ENCODE assay signal across 17 cellular contexts in the genomic region with DNA sequence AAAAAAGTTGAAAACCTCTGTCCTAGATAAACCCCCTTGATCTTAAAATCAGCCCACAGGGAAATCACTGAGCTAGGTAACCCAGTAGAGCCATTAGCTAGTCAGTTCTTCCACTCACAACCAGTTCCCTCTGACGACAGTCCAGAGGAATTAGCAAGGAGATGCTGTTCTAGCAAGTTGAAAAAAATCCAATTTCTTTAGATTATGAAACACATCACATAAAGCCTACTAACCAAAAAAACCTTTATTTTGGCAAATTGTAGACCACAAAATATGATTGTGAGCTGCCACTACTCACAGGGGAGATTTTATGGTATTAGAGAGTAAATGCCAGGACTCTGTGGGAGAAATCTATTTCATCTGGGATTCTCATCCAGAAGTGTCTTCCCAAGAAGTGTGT. TPM values are rescaled to one million over a fixed set of nuclear protein-coding genes. Genes with fewer than 3 reads are reported as not detected.
DNase-seq lines count a peak whose midpoint lies in the region; ATAC-seq and TF ChIP-seq lines count a peak whose summit lies in the region.
"Had no signal": no experiment of that assay in that cellular context is flagged by ENCODE, and none has a peak within 500 bp of the region (broad histone marks: within the 10 kb centered on the region; RNA-seq: fewer than 3 reads in every experiment).

No MANE protein-coding gene starts in this region.

- TF ChIP-seq CTCF in AG10803 (conservative IDR thresholded peaks at IDR 0.05; ENCODE audit: low read length) (no peak), fibroblast of the aortic adventitia (IDR thresholded peaks at IDR 0.05; ENCODE audit: insufficient read depth, low read length) (no peak), RWPE1 (conservative IDR thresholded peaks at IDR 0.05; ENCODE audit: low read depth) (no peak)

- H3K4me3 ChIP-seq in AG10803 (ENCODE audit: low read length): no peak overlapping the region
- H3K4me3 ChIP-seq in fibroblast of the aortic adventitia (ENCODE audit: low read depth, low read length): no peak overlapping the region
- no peak overlapping the region for H3K4me3 ChIP-seq in aorta (ENCODE audit: low read length in 2 of 2)
- H3K4me3 ChIP-seq: K562 had no signal

- no peaks in the 10 kb centered on the region for H3K4me1 ChIP-seq in aorta (ENCODE audit: control insufficient read depth in 1 of 2, insufficient read depth in 2 of 2, low read length in 2 of 2)

- no peaks in the 10 kb centered on the region for H3K36me3 ChIP-seq in aorta (ENCODE audit: control insufficient read depth in 1 of 2, insufficient read depth in 2 of 2, low read length in 1 of 2)

- ATAC-seq in aorta (ENCODE audit: low FRiP score): peak; percentile 33
- no peak for ATAC-seq in stimulated activated naive CD8-positive, alpha-beta T cell treated with anti-CD3 and anti-CD28 coated beads, Interleukin-15, Interleukin-2, amounts not matched to agents 100 U/mL and 50 U/mL, for 24 hours
- ATAC-seq: CD8-positive, alpha-beta T cell; HCT116; K562 had no signal

- POLR2A ChIA-PET in RWPE1 (lab: Yijun Ruan, JAX; ENCODE audit: low non-redundant PET): no interaction called here

- H3K9me3 ChIP-seq in aorta (ENCODE audit: control insufficient read depth, low read length): no peaks in the 10 kb centered on the region

- WGBS in aorta, 2 donors: 86 to 93% methylated on average over 1 of the region's 1 CpG

- DNase-seq in AG10803 (ENCODE audit: low read depth) (peak; percentile 51), amniotic epithelial cell (ENCODE audit: low read depth) (peak; percentile 30), fibroblast of the aortic adventitia (ENCODE audit: low read depth) (peak; percentile 49), aorta (no peak), RWPE1 (ENCODE audit: low spot score) (no peak), cerebellar cortex (ENCODE audit: low spot score) (no peak)
- no peak for DNase-seq in stimulated activated naive CD8-positive, alpha-beta T cell treated with anti-CD3 and anti-CD28 coated beads, Interleukin-15, Interleukin-2, amounts not matched to agents 100 U/mL and 50 U/mL, for 24 hours
- DNase-seq: ACHN; CD8-positive, alpha-beta T cell; COR-L47; DMS153; DMS79 treated with DMSO at 0.1 percent for 48 hours; GDM1 had no signal

- no peaks in the 10 kb centered on the region for H3K27me3 ChIP-seq in aorta (ENCODE audit: control insufficient read depth in 1 of 2, insufficient read depth in 2 of 2, low read length in 1 of 2)

- intact Hi-C loops in aorta (cut with DNase I): no loop called here

- CTCF ChIA-PET in RWPE1 (lab: Yijun Ruan, JAX): interaction anchor here (0.6 kb wide), 1 partner anchor 534 kb away, joined by 4 read pairs; no protein-coding TSS in a partner anchor

- H3K27ac ChIP-seq in aorta (ENCODE audit: low read depth in 1 of 2, low read length in 2 of 2) (no peak overlapping the region), RWPE1 (no peak overlapping the region)
- H3K27ac ChIP-seq: HL-60 had no signal

RNA-seq across cellular contexts. Expression of a gene that starts 22.6 kb away (rescaled TPM):
- 5.0 and 20.3 TPM in 2 replicates for total RNA-seq in fibroblast of the aortic adventitia (ENCODE audit: low replicate concordance)
- 1 to 10 TPM; 4.2 to 5.9 TPM for total RNA-seq in aorta
- under 1 TPM; 0.25 to 0.79 TPM for polyA plus RNA-seq in aorta
- total RNA-seq: CD8-positive, alpha-beta T cell had no signal
- polyA plus RNA-seq: CD14-positive monocyte had no signal

Comparison
In these comparisons a context has a peak if more than half of its experiments do, and no peak if none do; other contexts are left out.
1. DNase-seq: peak in AG10803 (single experiment), amniotic epithelial cell (single experiment) and fibroblast of the aortic adventitia (single experiment); none in aorta (0 of 2), stimulated activated naive CD8-positive, alpha-beta T cell treated with anti-CD3 and anti-CD28 coated beads, Interleukin-15, Interleukin-2, amounts not matched to agents 100 U/mL and 50 U/mL, for 24 hours (single experiment), RWPE1 (single experiment) and cerebellar cortex (single experiment).